In genomic region chr4:107826427-107826980, GRCh38 we compare ENCODE assay signal across 14 cellular contexts. TPM values are rescaled to one million over a fixed set of nuclear protein-coding genes. Genes with fewer than 3 reads are reported as not detected.
A peak's percentile ranks its signal among the peaks of the same experiment; 100 is the strongest.
DNase-seq lines count a peak whose midpoint lies in the region; ATAC-seq and TF ChIP-seq lines count a peak whose summit lies in the region.
"Had no signal": no experiment of that assay in that cellular context is flagged by ENCODE, and none has a peak within 500 bp of the region (broad histone marks: within the 10 kb centered on the region; RNA-seq: fewer than 3 reads in every experiment).

No MANE protein-coding gene starts in this region.

- H3K9me3 ChIP-seq in heart right ventricle (no peaks in the 10 kb centered on the region), endocrine pancreas (ENCODE audit: control insufficient read depth, low read length) (no peaks in the 10 kb centered on the region), mucosa of descending colon (no peaks in the 10 kb centered on the region), upper lobe of left lung (no peaks in the 10 kb centered on the region)
- H3K9me3 ChIP-seq: vagina had no signal

- H3K9ac ChIP-seq in endocrine pancreas (ENCODE audit: control insufficient read depth, insufficient read depth, low read length), result peak overlapping the region; percentile 78

- TF ChIP-seq EP300 in upper lobe of left lung (IDR thresholded peaks at IDR 0.05), result no peak

- peak overlapping the region in 6 of 10 donors; percentile 83 to 95 (median 93) for H3K27ac ChIP-seq in heart right ventricle
- H3K27ac ChIP-seq in upper lobe of left lung, result peak overlapping the region; percentile 96 to 97 (median 97)

- peaks cover 0 to 43% (median 26%) of the 10 kb centered on the region in 9 donors for H3K4me1 ChIP-seq in heart right ventricle
- H3K4me1 ChIP-seq in endocrine pancreas (ENCODE audit: control insufficient read depth, insufficient read depth, low read length), result peaks cover 22% of the 10 kb centered on the region
- peaks cover 9% of the 10 kb centered on the region for H3K4me1 ChIP-seq in mucosa of descending colon (ENCODE audit: low read depth)
- peaks cover 10 to 24% (median 21%) of the 10 kb centered on the region in 4 donors for H3K4me1 ChIP-seq in upper lobe of left lung

- intact Hi-C loops in heart right ventricle (cut with DNase I), result loop anchor here in 4 of 10 donors (5.0 to 10.0 kb wide), 5 partner anchors 36 to 168 kb away; no protein-coding TSS in a partner anchor
- intact Hi-C loops in left ventricle myocardium superior (cut with micrococcal nuclease), result loop anchor here (10.0 kb wide), 1 partner anchor 68 kb away; no protein-coding TSS in a partner anchor
- intact Hi-C loops in mucosa of descending colon (cut with DNase I, micrococcal nuclease), result no loop called here

- H3K4me3 ChIP-seq in heart right ventricle (peak overlapping the region in 9 of 10 donors; percentile 67 to 96 (median 83)), endocrine pancreas (ENCODE audit: control insufficient read depth, insufficient read depth, low read length) (peak overlapping the region; percentile 99), mucosa of descending colon (no peak overlapping the region), upper lobe of left lung (peak overlapping the region in 3 of 4 donors; percentile 81 to 90 (median 85))

- 55 to 61% methylated on average over 5 of the region's 5 CpGs for WGBS in heart right ventricle, 2 donors
- 47 to 68% methylated on average over 5 of the region's 5 CpGs for WGBS in upper lobe of left lung, 2 donors

- TF ChIP-seq CTCF in heart right ventricle (IDR thresholded peaks at IDR 0.05) (no peak), mucosa of descending colon (IDR thresholded peaks at IDR 0.05) (no peak), upper lobe of left lung (IDR thresholded peaks at IDR 0.05) (no peak), GM13977 (IDR thresholded peaks at IDR 0.05; ENCODE audit: extremely low read depth, insufficient read depth, missing control alignments) (no peak)

- ATAC-seq in heart right ventricle, result no peak
- ATAC-seq in left ventricle myocardium superior, result no peak
- peak; percentile 35 for ATAC-seq in mucosa of descending colon
- peak in 1 of 2 donors; percentile 31 for ATAC-seq in upper lobe of left lung (ENCODE audit: low FRiP score in 2 of 2)

- in situ Hi-C loops in GM13977 (cut with MboI; ENCODE audit: low pct_unique_long_range_greater_than_20kb, low sequenced_read_pairs, unreplicated experiment), result no loop called here

- H3K27me3 ChIP-seq in heart right ventricle, result peaks cover 0 to 12% (median 0%) of the 10 kb centered on the region in 7 donors
- no peaks in the 10 kb centered on the region for H3K27me3 ChIP-seq in endocrine pancreas (ENCODE audit: control insufficient read depth, insufficient read depth, low read length)
- no peaks in the 10 kb centered on the region for H3K27me3 ChIP-seq in upper lobe of left lung
- H3K27me3 ChIP-seq: vagina had no signal

- TF ChIP-seq POLR2A in upper lobe of left lung (IDR thresholded peaks at IDR 0.05), result peak in 3 of 4 donors; percentile 24 to 56 (median 25)

- peaks cover 0 to 4% (median 0%) of the 10 kb centered on the region in 9 donors for H3K36me3 ChIP-seq in heart right ventricle
- H3K36me3 ChIP-seq in endocrine pancreas (ENCODE audit: control insufficient read depth, insufficient read depth, low read length), result no peaks in the 10 kb centered on the region
- no peaks in the 10 kb centered on the region for H3K36me3 ChIP-seq in mucosa of descending colon (ENCODE audit: low read depth)
- H3K36me3 ChIP-seq in upper lobe of left lung, result no peaks in the 10 kb centered on the region
- H3K36me3 ChIP-seq: vagina had no signal

- DNase-seq in heart right ventricle (no peak), left ventricle myocardium superior (no peak), mucosa of descending colon (no peak), upper lobe of left lung (no peak), NCI-H774 (lab: John Stamatoyannopoulos, UW) (no peak), NCI-H345 (lab: John Stamatoyannopoulos, UW) (no peak), GM13977 (ENCODE audit: low spot score) (no peak)
- DNase-seq: immature natural killer cell; NCI-H1092 treated with DMSO at 0.1 percent for 48 hours; SHP77 treated with DMSO at 0.1 percent for 48 hours; stimulated activated CD4-positive, alpha-beta T cell treated with anti-CD3 and anti-CD28 coated beads, Interleukin-1b, Interleukin-23, amount 100 ng/mL, for 48 hours had no signal

RNA-seq across cellular contexts. Expression of gene SGMS2, which starts 1.8 kb away (rescaled TPM):
- 10 to 100 TPM; 14.3 to 36.9 (median 25.8) TPM for total RNA-seq in heart right ventricle
- polyA plus RNA-seq in heart right ventricle, result 10 to 100 TPM in 1 of 2 donors, 1 to 10 TPM in 1; 2.3 to 12.4 TPM
- 23.1 TPM for total RNA-seq in left ventricle myocardium superior
- total RNA-seq in mucosa of descending colon, result 10 to 100 TPM; 37.5 to 47.8 (median 43.2) TPM
- total RNA-seq in upper lobe of left lung, result 100 to 1,000 TPM in 4 of 6 donors, 10 to 100 TPM in 2; 85.9 to 551 (median 204) TPM
- total RNA-seq: B cell had no signal
